In genomic region chr11:35412285-35412684, GRCh38 we compare ENCODE assay signal across 9 cellular contexts. TPM values are rescaled to one million over a fixed set of nuclear protein-coding genes. Genes with fewer than 3 reads are reported as not detected.
A peak's percentile ranks its signal among the peaks of the same experiment; 100 is the strongest.
DNase-seq lines count a peak whose midpoint lies in the region; ATAC-seq, FAIRE-seq and TF ChIP-seq lines count a peak whose summit lies in the region.
"Had no signal": no experiment of that assay in that cellular context is flagged by ENCODE, and none has a peak within 500 bp of the region (broad histone marks: within the 10 kb centered on the region; RNA-seq: fewer than 3 reads in every experiment).

No MANE protein-coding gene starts in this region.

- peak; percentile 63 for TF ChIP-seq CTCF in astrocyte (IDR thresholded peaks at IDR 0.05; ENCODE audit: insufficient read depth, low read depth, low read length)

- no peaks in the 10 kb centered on the region for H3K36me3 Mint-ChIP-seq in astrocyte (ENCODE audit: low read depth, unreplicated experiment)

- H3K9me3 Mint-ChIP-seq in astrocyte (ENCODE audit: unreplicated experiment), result no peaks in the 10 kb centered on the region
- H3K9me3 Mint-ChIP-seq: activated CD4-positive, alpha-beta T cell treated with anti-CD3 and anti-CD28 coated beads, Interleukin-2, amount 10 ng/mL, durations not matched to agents 7 days and 5 days had no signal

- WGBS in neuronal stem cell (ENCODE audit: extremely low coverage in 2 of 2, insufficient read length in 2 of 2, insufficient replicate concordance in 1 of 2), 2 donors, result no CpG with 5 or more reads among the region's 2 CpGs

- H3K4me3 Mint-ChIP-seq in astrocyte (ENCODE audit: unreplicated experiment), result no peak overlapping the region
- H3K4me3 Mint-ChIP-seq: activated CD4-positive, alpha-beta T cell treated with anti-CD3 and anti-CD28 coated beads, Interleukin-2, amount 10 ng/mL, durations not matched to agents 7 days and 5 days had no signal

- H3K79me1 ChIP-seq in neuronal stem cell (ENCODE audit: low read depth, low read length), result no peaks in the 10 kb centered on the region

- no peak overlapping the region for H3K23ac ChIP-seq in neuronal stem cell (ENCODE audit: low read depth, low read length, poor library complexity)

- no peak overlapping the region for H3K4me2 ChIP-seq in astrocyte (ENCODE audit: low read length)
- H3K4me2 ChIP-seq in neuronal stem cell (ENCODE audit: insufficient read depth, low read length, poor library complexity, severe bottlenecking), result no peak overlapping the region

- H3K36me3 ChIP-seq in astrocyte (ENCODE audit: insufficient read depth, low read length) (no peaks in the 10 kb centered on the region), neuronal stem cell (replicated peaks in 1 of 2; ENCODE audit: control insufficient read depth in 2 of 2, insufficient read depth in 2 of 2, low read length in 2 of 2) (no peaks in the 10 kb centered on the region)

- H2AK5ac ChIP-seq in neuronal stem cell (ENCODE audit: low read depth, low read length), result no peak overlapping the region

- H3K4me1 ChIP-seq in astrocyte (ENCODE audit: insufficient read depth, low read length), result no peaks in the 10 kb centered on the region
- no peaks in the 10 kb centered on the region for H3K4me1 ChIP-seq in neuronal stem cell (ENCODE audit: control insufficient read depth in 2 of 2, insufficient read depth in 1 of 2, low read depth in 1 of 2, low read length in 2 of 2)

- H3K4me3 ChIP-seq in astrocyte (ENCODE audit: insufficient read depth, low read depth, low read length), result no peak overlapping the region
- no peak overlapping the region for H3K4me3 ChIP-seq in neuronal stem cell (ENCODE audit: low read length in 2 of 2)

- no peak overlapping the region for H2BK15ac ChIP-seq in neuronal stem cell (ENCODE audit: low read length)

- FAIRE-seq in astrocyte (lab: Jason Lieb, UNC), result no peak

- DNase-seq in ELR (ENCODE audit: low read depth) (peak; percentile 55), LHCN-M2 (ENCODE audit: low read depth) (peak; percentile 32), astrocyte (ENCODE audit: low read depth) (no peak), midbrain (lab: John Stamatoyannopoulos, UW) (peak; percentile 21), foreskin melanocyte (no peak), neuronal stem cell (ENCODE audit: low spot score) (no peak)
- DNase-seq: activated CD4-positive, alpha-beta T cell treated with anti-CD3 and anti-CD28 coated beads, Interleukin-2, amount 10 ng/mL, durations not matched to agents 7 days and 5 days had no signal

- ATAC-seq in GM19463 (IDR thresholded peaks at IDR 0.05; ENCODE audit: unreplicated experiment) (no peak), GM18858 (IDR thresholded peaks at IDR 0.05; ENCODE audit: unreplicated experiment) (no peak)

- H2BK5ac ChIP-seq in neuronal stem cell (ENCODE audit: low read length), result no peak overlapping the region

- H3K27me3 Mint-ChIP-seq in astrocyte (ENCODE audit: low read depth, unreplicated experiment), result peaks cover 42% of the 10 kb centered on the region

- no peaks in the 10 kb centered on the region for H3K79me2 ChIP-seq in astrocyte (ENCODE audit: insufficient read depth, low read length)

- H3K18ac ChIP-seq in neuronal stem cell (ENCODE audit: low read length), result no peak overlapping the region

- H3K27ac Mint-ChIP-seq in astrocyte (ENCODE audit: unreplicated experiment), result no peak overlapping the region
- H3K27ac Mint-ChIP-seq: activated CD4-positive, alpha-beta T cell treated with anti-CD3 and anti-CD28 coated beads, Interleukin-2, amount 10 ng/mL, durations not matched to agents 7 days and 5 days had no signal

- H3K4ac ChIP-seq in neuronal stem cell (ENCODE audit: low read length), result no peak overlapping the region

- H2BK12ac ChIP-seq in neuronal stem cell (ENCODE audit: low read length), result no peak overlapping the region

- no peaks in the 10 kb centered on the region for H4K20me1 ChIP-seq in astrocyte (ENCODE audit: insufficient read depth, low read length)

- H3K9me3 ChIP-seq in astrocyte (ENCODE audit: insufficient read depth, low read depth, low read length) (no peaks in the 10 kb centered on the region), neuronal stem cell (replicated peaks in 1 of 2; ENCODE audit: control insufficient read depth in 2 of 2, insufficient read depth in 1 of 2, low read depth in 1 of 2, low read length in 2 of 2) (no peaks in the 10 kb centered on the region)

- no peak overlapping the region for H2AFZ ChIP-seq in astrocyte (ENCODE audit: low read depth, low read length)
- no peak overlapping the region for H2AFZ ChIP-seq in neuronal stem cell (ENCODE audit: low read length)

- H3K27me3 ChIP-seq in astrocyte (ENCODE audit: insufficient read depth, low read length), result peaks cover 30% of the 10 kb centered on the region
- H3K27me3 ChIP-seq in neuronal stem cell (ENCODE audit: control insufficient read depth in 3 of 3, insufficient read depth in 3 of 3, low read depth in 1 of 3, low read length in 3 of 3), result peaks cover 0 to 37% (median 2%) of the 10 kb centered on the region in 3 experiments

- H4K8ac ChIP-seq in neuronal stem cell (ENCODE audit: low read depth, low read length), result no peak overlapping the region

- H3K9ac ChIP-seq in astrocyte (ENCODE audit: low read length), result no peak overlapping the region
- H3K9ac ChIP-seq in neuronal stem cell (ENCODE audit: low read depth, low read length, poor library complexity), result no peak overlapping the region

- H2BK120ac ChIP-seq in neuronal stem cell (ENCODE audit: low read depth, low read length), result no peak overlapping the region

- no peak overlapping the region for H4K91ac ChIP-seq in neuronal stem cell (ENCODE audit: low read depth, low read length, poor library complexity)

- H3K27ac ChIP-seq in astrocyte (ENCODE audit: low read depth, low read length) (no peak overlapping the region), neuronal stem cell (replicated peaks; ENCODE audit: low read length) (no peak overlapping the region)

- no peaks in the 10 kb centered on the region for H3K4me1 Mint-ChIP-seq in astrocyte (ENCODE audit: low read depth, unreplicated experiment)
- H3K4me1 Mint-ChIP-seq: activated CD4-positive, alpha-beta T cell treated with anti-CD3 and anti-CD28 coated beads, Interleukin-2, amount 10 ng/mL, durations not matched to agents 7 days and 5 days had no signal

- H3K14ac ChIP-seq in neuronal stem cell (ENCODE audit: low read length), result no peak overlapping the region

RNA-seq across cellular contexts. Expression of gene SLC1A2, which starts 7.1 kb away (rescaled TPM):
- total RNA-seq in LHCN-M2 (2014; rRNA removed) (0.38 and 0.40 TPM in 2 replicates), astrocyte (0.14 and 0.25 TPM in 2 replicates)
- 0.07 TPM for polyA plus RNA-seq in LHCN-M2 (2012)
- 1.0 TPM for polyA plus RNA-seq in neuronal stem cell (2013, experiment 1 of 2)
- polyA plus RNA-seq in neuronal stem cell (2013, experiment 2 of 2), result 1.1 TPM
- total RNA-seq: activated CD4-positive, alpha-beta T cell treated with anti-CD3 and anti-CD28 coated beads, Interleukin-2, amount 10 ng/mL, durations not matched to agents 7 days and 5 days had no signal

Comparison
In these comparisons a context has a peak if more than half of its experiments do, and no peak if none do; other contexts are left out.
1. DNase-seq: peak in ELR (single experiment), LHCN-M2 (single experiment) and midbrain (single experiment); none in astrocyte (single experiment), foreskin melanocyte (single experiment) and neuronal stem cell (single experiment).